16 cellular contexts compared by ENCODE assay signal in the genomic region with DNA sequence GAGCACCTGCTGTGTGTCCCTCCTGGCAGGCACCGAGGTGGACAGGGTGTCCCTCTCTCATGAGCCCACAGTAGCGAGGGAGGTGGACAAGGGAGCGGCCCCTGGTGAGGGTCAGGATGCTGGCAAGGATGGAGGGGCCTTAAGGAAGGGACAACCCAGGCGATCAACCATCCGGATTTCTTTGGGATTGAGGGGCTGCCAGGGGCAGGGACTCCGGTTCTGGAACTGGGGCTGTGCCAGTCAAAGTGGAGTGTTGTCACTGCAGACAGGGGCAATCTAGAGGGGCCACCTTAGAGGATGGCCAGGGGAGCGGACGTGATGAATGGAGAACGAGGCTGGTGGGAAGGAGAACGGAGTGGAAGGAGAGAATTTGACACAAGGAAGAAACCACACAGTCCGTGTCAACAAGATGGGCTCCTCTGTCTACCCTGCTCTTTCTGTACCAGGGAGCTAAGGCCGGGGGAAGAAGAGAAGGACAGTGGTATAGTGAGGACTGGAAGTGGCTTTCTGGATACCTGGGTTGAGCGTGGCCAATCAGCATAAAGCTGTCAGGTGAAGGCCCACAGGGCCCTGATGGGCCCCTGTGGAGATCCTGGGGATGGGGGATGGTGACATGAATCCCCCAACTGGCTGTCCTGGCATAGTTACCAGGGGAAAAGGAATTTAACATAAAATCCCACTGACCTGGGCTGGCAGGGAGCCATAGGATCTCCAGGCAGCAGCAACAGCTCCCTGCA. TPM values are rescaled to one million over a fixed set of nuclear protein-coding genes. Genes with fewer than 3 reads are reported as not detected.
DNase-seq lines count a peak whose midpoint lies in the region; ATAC-seq, FAIRE-seq and TF ChIP-seq lines count a peak whose summit lies in the region.
"Had no signal": no experiment of that assay in that cellular context is flagged by ENCODE, and none has a peak within 500 bp of the region (broad histone marks: within the 10 kb centered on the region; RNA-seq: fewer than 3 reads in every experiment).

No MANE protein-coding gene starts in this region.

- intact Hi-C loops in kidney (cut with DNase I), result no loop called here
- intact Hi-C loops in gastrocnemius medialis (cut with DNase I; ENCODE audit: low total_unique reads), result no loop called here

- CTCF ChIA-PET in WTC11 (lab: Charles Lee), result interaction anchor here (0.7 to 1.1 kb wide), 5 partner anchors 32 to 107 kb away, joined by 3 to 4 read pairs (median 3); partner anchors contain the start of gene BRD3OS

- peak overlapping the region; percentile 8 for H4K91ac ChIP-seq in trophoblast cell (ENCODE audit: low read depth, low read length)

- no peak overlapping the region for H2BK120ac ChIP-seq in trophoblast cell (ENCODE audit: insufficient read depth, low read length, poor library complexity)

- no peaks in the 10 kb centered on the region for H3K9me3 ChIP-seq in BLaER1 treated with 17β-estradiol and CSF1 and Interleukin-3, amounts not matched to agents 10 nM and 100 nM (replicated peaks in 1 of 11)
- H3K9me3 ChIP-seq in kidney (ENCODE audit: control insufficient read depth in 1 of 2, low read length in 2 of 2) (no peaks in the 10 kb centered on the region), trophoblast cell (ENCODE audit: insufficient read depth, low read depth, low read length) (no peaks in the 10 kb centered on the region), gastrocnemius medialis (no peaks in the 10 kb centered on the region)
- H3K9me3 ChIP-seq: neutrophil had no signal

- H3K27me3 Mint-ChIP-seq in WTC11 (ENCODE audit: low read depth), result no peaks in the 10 kb centered on the region

- TF ChIP-seq CTCF in WTC11 (IDR thresholded peaks at IDR 0.05), result no peak
- no peak for TF ChIP-seq CTCF in kidney (IDR thresholded peaks at IDR 0.05; ENCODE audit: borderline replicate concordance, extremely low read depth, insufficient read depth)
- no peak for TF ChIP-seq CTCF in gastrocnemius medialis (IDR thresholded peaks at IDR 0.05 in 4 of 5, conservative IDR thresholded peaks at IDR 0.05 in 1 of 5)

- H3K4me3 Mint-ChIP-seq in WTC11, result no peak overlapping the region; the same call in 1 of the 2 replicates

- H2BK12ac ChIP-seq in trophoblast cell (ENCODE audit: low read length), result peak overlapping the region; percentile 23

- peak overlapping the region in 6 of 11 experiments; percentile 1 to 47 (median 21); a peak in 7 of 22 replicates for H3K4me2 ChIP-seq in BLaER1 treated with 17β-estradiol and CSF1 and Interleukin-3, amounts not matched to agents 10 nM and 100 nM
- peak overlapping the region; percentile 58 for H3K4me2 ChIP-seq in trophoblast cell (ENCODE audit: low read length)

- no CpG with 5 or more reads among the region's 13 CpGs for WGBS in trophoblast cell (ENCODE audit: extremely low coverage, insufficient coverage, insufficient read length)

- H3K4me3 ChIP-seq in BLaER1 treated with 17β-estradiol and CSF1 and Interleukin-3, amounts not matched to agents 10 nM and 100 nM, result no peak overlapping the region
- H3K4me3 ChIP-seq in kidney (ENCODE audit: low read length in 2 of 2) (peak overlapping the region in 1 of 2 donors; percentile 4), trophoblast cell (ENCODE audit: low read depth, low read length) (no peak overlapping the region), gastrocnemius medialis (no peak overlapping the region)
- H3K4me3 ChIP-seq: dorsolateral prefrontal cortex, GM23248, skin epidermis had no signal

- no peak overlapping the region for H2AK5ac ChIP-seq in trophoblast cell (ENCODE audit: low read length)

- H4K8ac ChIP-seq in trophoblast cell (ENCODE audit: low read depth, low read length), result no peak overlapping the region

- in situ Hi-C loops in gastrocnemius medialis (cut with MboI; ENCODE audit: low sequenced_read_pairs in 4 of 4), result no loop called here

- H3K9ac ChIP-seq in BLaER1 treated with 17β-estradiol and CSF1 and Interleukin-3, amounts not matched to agents 10 nM and 100 nM, result no peak overlapping the region
- H3K9ac ChIP-seq in kidney (ENCODE audit: low read length in 2 of 2), result peak overlapping the region in 1 of 2 donors; percentile 35
- H3K9ac ChIP-seq in trophoblast cell (ENCODE audit: low read length), result no peak overlapping the region
- H3K9ac ChIP-seq: GM23248 had no signal

- no peak overlapping the region for H3K18ac ChIP-seq in trophoblast cell (ENCODE audit: low read length)

- no peak for TF ChIP-seq POLR2A in gastrocnemius medialis (IDR thresholded peaks at IDR 0.05)

- H3K36me3 ChIP-seq in BLaER1 treated with 17β-estradiol and CSF1 and Interleukin-3, amounts not matched to agents 10 nM and 100 nM, result no peaks in the 10 kb centered on the region
- H3K36me3 ChIP-seq in kidney (ENCODE audit: control insufficient read depth in 1 of 2, insufficient read depth in 2 of 2, low read length in 2 of 2) (no peaks in the 10 kb centered on the region), trophoblast cell (ENCODE audit: control insufficient read depth in 1 of 2, insufficient read depth in 2 of 2, low read length in 2 of 2) (no peaks in the 10 kb centered on the region), gastrocnemius medialis (no peaks in the 10 kb centered on the region)
- H3K36me3 ChIP-seq: neutrophil had no signal

- FAIRE-seq in kidney (lab: Jason Lieb, UNC) (no peak), RCC 7860 (lab: Jason Lieb, UNC) (no peak)
- FAIRE-seq: GM12891 had no signal

- no peak for ATAC-seq in WTC11
- ATAC-seq in HG03520 (IDR thresholded peaks at IDR 0.05; ENCODE audit: unreplicated experiment), result no peak
- no peak for ATAC-seq in gastrocnemius medialis

- H2BK5ac ChIP-seq in trophoblast cell (ENCODE audit: low read depth, low read length, poor library complexity), result no peak overlapping the region

- no peaks in the 10 kb centered on the region for H3K9me3 Mint-ChIP-seq in WTC11

- no peak overlapping the region for H3K23ac ChIP-seq in trophoblast cell (ENCODE audit: low read length)

- H3K27ac Mint-ChIP-seq in WTC11, result peak overlapping the region; percentile 87

- H4K12ac ChIP-seq in trophoblast cell (ENCODE audit: low read depth, low read length), result peak overlapping the region; percentile 45

- H3K27me3 ChIP-seq in BLaER1 treated with 17β-estradiol and CSF1 and Interleukin-3, amounts not matched to agents 10 nM and 100 nM, result peaks cover 7 to 18% (median 15%) of the 10 kb centered on the region in 11 experiments; a peak in 14 of 22 replicates
- H3K27me3 ChIP-seq in trophoblast cell (ENCODE audit: insufficient read depth, low read length) (no peaks in the 10 kb centered on the region), gastrocnemius medialis (no peaks in the 10 kb centered on the region)
- H3K27me3 ChIP-seq: dorsolateral prefrontal cortex, neutrophil had no signal

- DNase-seq in WTC11 (ENCODE audit: low spot score) (no peak), kidney (no peak), trophoblast cell (no peak), GOT3 (lab: John Stamatoyannopoulos, UW) (no peak), gastrocnemius medialis (no peak), RCC 7860 (ENCODE audit: low spot score) (no peak)
- DNase-seq: activated naive CD4-positive, alpha-beta T cell; dorsolateral prefrontal cortex; NCI-H2029 treated with DMSO at 0.1 percent for 48 hours had no signal

- H4K20me1 ChIP-seq in BLaER1 treated with 17β-estradiol and CSF1 and Interleukin-3, amounts not matched to agents 10 nM and 100 nM, result peaks cover 0 to 6% (median 3%) of the 10 kb centered on the region in 11 experiments; a peak in 15 of 22 replicates

- peaks cover 31% of the 10 kb centered on the region for H3K4me1 Mint-ChIP-seq in WTC11

- H2AFZ ChIP-seq in trophoblast cell (ENCODE audit: insufficient read depth, low read length, poor library complexity), result no peak overlapping the region

- H3K4me1 ChIP-seq in BLaER1 treated with 17β-estradiol and CSF1 and Interleukin-3, amounts not matched to agents 10 nM and 100 nM, result peaks cover 30 to 51% (median 47%) of the 10 kb centered on the region in 10 experiments
- H3K4me1 ChIP-seq in kidney (ENCODE audit: control insufficient read depth in 1 of 2, insufficient read depth in 1 of 2, low read depth in 1 of 2, low read length in 2 of 2) (peaks cover 7 to 20% of the 10 kb centered on the region in 2 donors), trophoblast cell (ENCODE audit: control insufficient read depth in 1 of 2, insufficient read depth in 2 of 2, low read length in 2 of 2) (peaks cover 8 to 19% of the 10 kb centered on the region in 2 experiments), gastrocnemius medialis (peaks cover 15 to 26% of the 10 kb centered on the region in 2 donors)

- H3K36me3 Mint-ChIP-seq in WTC11, result no peaks in the 10 kb centered on the region

- H3K27ac ChIP-seq in BLaER1 treated with 17β-estradiol and CSF1 and Interleukin-3, amounts not matched to agents 10 nM and 100 nM, result no peak overlapping the region
- H3K27ac ChIP-seq in kidney (ENCODE audit: low read depth in 2 of 2, low read length in 2 of 2) (peak overlapping the region; percentile 76 to 77), trophoblast cell (ENCODE audit: low read depth, low read length) (no peak overlapping the region), gastrocnemius medialis (peak overlapping the region in 1 of 4 donors; percentile 54)
- H3K27ac ChIP-seq: GM23248, neutrophil had no signal

- POLR2A ChIA-PET in WTC11 (lab: Charles Lee), result no interaction called here

- peaks cover 10% of the 10 kb centered on the region for H3K79me1 ChIP-seq in trophoblast cell (ENCODE audit: low read length)

- H3K14ac ChIP-seq in trophoblast cell (ENCODE audit: low read length), result no peak overlapping the region

- H3K4ac ChIP-seq in trophoblast cell (ENCODE audit: low read depth, low read length), result no peak overlapping the region

- H3K79me2 ChIP-seq in trophoblast cell (ENCODE audit: control insufficient read depth, insufficient read depth, low read length, poor library complexity), result peaks cover 9% of the 10 kb centered on the region

TF ChIP-seq in WTC11, 78 proteins besides CTCF, POLR2A, EP300 and RAD21 (continues in another document):
- TF ChIP-seq ATF3 (CRISPR knock-in tag; conservative IDR thresholded peaks at IDR 0.05), result no peak

RNA-seq across cellular contexts. Expression of gene WDR5, which starts 4.2 kb away (rescaled TPM):
- total RNA-seq in WTC11 (2021) (54.2 to 62.5 TPM (median 56.5 TPM) in 3 replicates), kidney (25.4 TPM), gastrocnemius medialis (10 to 100 TPM; 19.8 to 39.3 (median 31.9) TPM)
- polyA plus RNA-seq in kidney (ENCODE audit: insufficient read depth, low read depth, low replicate concordance), result 18.8 TPM
- 23.6 and 23.9 TPM in 2 replicates for polyA plus RNA-seq in trophoblast cell (2013)

RNA-seq across cellular contexts. Expression of gene RNU6ATAC, which starts 32.7 kb away (rescaled TPM):
- total RNA-seq in WTC11 (2021) (87.0 to 124 TPM (median 117 TPM) in 3 replicates), kidney (232 TPM), gastrocnemius medialis (not detected)
- not detected for polyA plus RNA-seq in kidney (ENCODE audit: insufficient read depth, low read depth, low replicate concordance)
- not detected in 2 replicates for polyA plus RNA-seq in trophoblast cell (2013)
- total RNA-seq: GM23248, lower leg skin had no signal
- polyA plus RNA-seq: GM23248 had no signal

Comparison
In these comparisons a context has a peak if more than half of its experiments do, and no peak if none do; other contexts are left out.
1. H3K27ac ChIP-seq: peak in kidney (2 of 2); none in BLaER1 treated with 17β-estradiol and CSF1 and Interleukin-3, amounts not matched to agents 10 nM and 100 nM (0 of 11) and trophoblast cell (single experiment).
2. RNA of gene RNU6ATAC, which starts 32.7 kb away (total RNA-seq): 232 TPM in kidney (single experiment) and 87.0 to 124 TPM in WTC11; not detected in gastrocnemius medialis; every median in the first group is over 10 times any median in the second.